ENCODE assay signal across 3 cellular contexts in the genomic region with DNA sequence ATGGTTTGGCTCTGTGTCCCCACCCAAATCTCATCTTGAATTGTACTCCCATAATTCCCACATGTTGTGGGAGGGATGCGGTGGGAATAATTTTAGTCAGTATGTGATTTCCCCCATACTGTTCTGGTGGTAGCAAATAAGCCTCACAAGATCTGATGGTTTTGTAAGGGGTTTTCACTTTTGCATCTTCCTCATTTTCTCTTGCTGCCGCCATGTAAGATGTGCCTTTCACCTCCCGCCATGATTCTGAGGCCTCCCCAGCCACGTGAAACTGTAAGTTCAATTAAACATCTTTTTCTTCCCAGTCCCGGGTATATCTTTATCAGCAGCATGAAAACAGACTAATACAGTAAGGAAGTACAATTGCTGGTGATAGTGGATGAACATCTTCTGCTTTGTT.
DNase-seq lines count a peak whose midpoint lies in the region; ATAC-seq, FAIRE-seq and TF ChIP-seq lines count a peak whose summit lies in the region.
"Not testable (repeated sequence)": the region's sequence is repeated elsewhere in the genome, so short reads cannot be mapped to it uniquely, and the experiment has no call there.

No MANE protein-coding gene starts in this region.

- not testable (repeated sequence) for H3K4me3 ChIP-seq in GM12878, K562, esophagus muscularis mucosa

- H3K36me3 ChIP-seq in GM12878 (ENCODE audit: control insufficient read depth in 2 of 2, insufficient read depth in 2 of 2, low read length in 1 of 2); K562 (ENCODE audit: control insufficient read depth, insufficient read depth, low read length); esophagus muscularis mucosa: not testable (repeated sequence)

- peak overlapping the region; percentile 2; the same call in 1 of the 2 replicates for H2AFZ ChIP-seq in GM12878 (ENCODE audit: control insufficient read depth, low read depth, low read length)
- H2AFZ ChIP-seq in K562 (ENCODE audit: low read depth, low read length): not testable (repeated sequence)

- TF ChIP-seq EP300 in GM12878 (IDR thresholded peaks at IDR 0.05; ENCODE audit: borderline replicate concordance in 1 of 2, control insufficient read depth in 1 of 2, low read depth in 2 of 2, low read length in 2 of 2); K562 (IDR thresholded peaks at IDR 0.05; ENCODE audit: low read length); esophagus muscularis mucosa (IDR thresholded peaks at IDR 0.05): not testable (repeated sequence)

- intact Hi-C loops in GM12878 (cut with micrococcal nuclease; ENCODE audit: unreplicated experiment); K562 (cut with micrococcal nuclease); esophagus muscularis mucosa (cut with DNase I): not testable (repeated sequence)

- not testable (repeated sequence) for FAIRE-seq in GM12878 (lab: Jason Lieb, UNC); K562 (lab: Jason Lieb, UNC)

- not testable (repeated sequence) for TF ChIP-seq RAD21 in GM12878 (IDR thresholded peaks at IDR 0.05; ENCODE audit: insufficient read depth, low read depth, low read length); K562 (CRISPR knock-in tag; conservative IDR thresholded peaks at IDR 0.05 in 1 of 2, IDR thresholded peaks at IDR 0.05 in 1 of 2)

- not testable (repeated sequence) for H3K9me1 ChIP-seq in K562 (ENCODE audit: control insufficient read depth, insufficient read depth, low read length)

- H3K4me1 ChIP-seq in GM12878 (ENCODE audit: control insufficient read depth, insufficient read depth, low read length): peaks cover 26% of the 10 kb centered on the region
- H3K4me1 ChIP-seq in K562 (replicated peaks in 1 of 2; ENCODE audit: control insufficient read depth in 2 of 2, insufficient read depth in 2 of 2, low read length in 2 of 2); esophagus muscularis mucosa: not testable (repeated sequence)

- not testable (repeated sequence) for H3K27me3 ChIP-seq in GM12878 (replicated peaks in 1 of 2; ENCODE audit: control insufficient read depth in 2 of 2, insufficient read depth in 2 of 2, low read length in 1 of 2); K562 (ENCODE audit: control insufficient read depth in 2 of 2, insufficient read depth in 2 of 2, low read length in 2 of 2); esophagus muscularis mucosa

- not testable (repeated sequence) for H4K20me1 ChIP-seq in GM12878 (ENCODE audit: control insufficient read depth, insufficient read depth); K562 (replicated peaks; ENCODE audit: control insufficient read depth, insufficient read depth, low read length)

- ATAC-seq in GM12878, K562: not testable (repeated sequence)

- not testable (repeated sequence) for DNase-seq in GM12878 (ENCODE audit: low read depth, low spot score); K562 (ENCODE audit: extremely low read depth in 1 of 4, low spot score in 3 of 4)
- peak; percentile 26 for DNase-seq in esophagus muscularis mucosa (ENCODE audit: extremely low spot score)

- not testable (repeated sequence) for H3K27ac ChIP-seq in GM12878 (ENCODE audit: control insufficient read depth, insufficient read depth); K562 (ENCODE audit: extremely low read depth, low read depth, low read length); esophagus muscularis mucosa (replicated peaks in 1 of 4)

- 86% methylated on average over 5 of the region's 5 CpGs for WGBS in GM12878 (ENCODE audit: insufficient coverage, insufficient replicate concordance, low lambda C conversion rate, missing lambda C conversion rate)
- 75% methylated on average over 5 of the region's 5 CpGs for WGBS in K562 (ENCODE audit: insufficient coverage, low coverage, missing lambda C conversion rate)
- 95% methylated on average over 5 of the region's 5 CpGs for WGBS in esophagus muscularis mucosa

- SMC1A ChIA-PET in GM12878 (lab: Charles Lee; ENCODE audit: uncharacterized antibody, unreplicated experiment): interaction anchor here (1.0 to 1.2 kb wide), 2 partner anchors 15 to 65 kb away, joined by 3 to 4 read pairs; no protein-coding TSS in a partner anchor

- not testable (repeated sequence) for H3K4me2 ChIP-seq in GM12878 (ENCODE audit: control insufficient read depth, insufficient read depth); K562 (ENCODE audit: insufficient read depth, low read length)

- in situ Hi-C loops in GM12878 (cut with MboI); K562 (cut with MboI): not testable (repeated sequence)

- peaks cover 16% of the 10 kb centered on the region for H3K9me3 ChIP-seq in GM12878 (replicated peaks; ENCODE audit: control insufficient read depth, insufficient read depth, low read length)
- H3K9me3 ChIP-seq in K562 (replicated peaks; ENCODE audit: control insufficient read depth, insufficient read depth, low read depth, low read length); esophagus muscularis mucosa: not testable (repeated sequence)

- POLR2A ChIA-PET in GM12878 (lab: Charles Lee): interaction anchor here (0.5 to 0.6 kb wide), 2 partner anchors 22 to 57 kb away, joined by 3 read pairs; no protein-coding TSS in a partner anchor
- POLR2A ChIA-PET in K562 (lab: Yijun Ruan, JAX): not testable (repeated sequence)

- BruUV-seq in GM12878 (replicated peaks; lab: Mats Ljungman, UMichigan); K562 (replicated peaks; lab: Mats Ljungman, UMichigan): not testable (repeated sequence)

- not testable (repeated sequence) for TF ChIP-seq CTCF in GM12878 (IDR thresholded peaks at IDR 0.05 in 2 of 3, conservative IDR thresholded peaks at IDR 0.05 in 1 of 3; ENCODE audit: control insufficient read depth in 2 of 3, extremely low read depth in 1 of 3, insufficient read depth in 1 of 3, low read depth in 3 of 3, low read length in 3 of 3); K562 (IDR thresholded peaks at IDR 0.05 in 2 of 3, conservative IDR thresholded peaks at IDR 0.05 in 1 of 3; ENCODE audit: insufficient read depth in 2 of 3, low read depth in 1 of 3, low read length in 3 of 3); esophagus muscularis mucosa (IDR thresholded peaks at IDR 0.05)

- not testable (repeated sequence) for H3K79me2 ChIP-seq in GM12878 (ENCODE audit: control insufficient read depth, insufficient read depth, low read length); K562 (ENCODE audit: control insufficient read depth, insufficient read depth, low read length)

- TF ChIP-seq POLR2A in GM12878 (IDR thresholded peaks at IDR 0.05; ENCODE audit: low read depth, low read length); K562 (conservative IDR thresholded peaks at IDR 0.05); esophagus muscularis mucosa (IDR thresholded peaks at IDR 0.05; ENCODE audit: low read depth): not testable (repeated sequence)

- H3K9ac ChIP-seq in GM12878 (ENCODE audit: control insufficient read depth, insufficient read depth, low read length); K562 (ENCODE audit: insufficient read depth in 1 of 2, low read depth in 2 of 2, low read length in 2 of 2): not testable (repeated sequence)

- RAD21 ChIA-PET in GM12878 (lab: Charles Lee; ENCODE audit: unreplicated experiment): interaction anchor here (0.7 to 1.4 kb wide), 2 partner anchors 22 to 71 kb away, joined by 3 to 5 read pairs; no protein-coding TSS in a partner anchor

- CTCF ChIA-PET in GM12878 (lab: Yijun Ruan, JAX): interaction anchor here (1.0 kb wide), 1 partner anchor 767 kb away, joined by 3 read pairs; no protein-coding TSS in a partner anchor
- CTCF ChIA-PET in K562 (lab: Yijun Ruan, JAX; ENCODE audit: low intra/inter-chr PET ratio): not testable (repeated sequence)

TF ChIP-seq in GM12878, 131 proteins besides CTCF, POLR2A, EP300 and RAD21:
- TF ChIP-seq, protein P1, sequence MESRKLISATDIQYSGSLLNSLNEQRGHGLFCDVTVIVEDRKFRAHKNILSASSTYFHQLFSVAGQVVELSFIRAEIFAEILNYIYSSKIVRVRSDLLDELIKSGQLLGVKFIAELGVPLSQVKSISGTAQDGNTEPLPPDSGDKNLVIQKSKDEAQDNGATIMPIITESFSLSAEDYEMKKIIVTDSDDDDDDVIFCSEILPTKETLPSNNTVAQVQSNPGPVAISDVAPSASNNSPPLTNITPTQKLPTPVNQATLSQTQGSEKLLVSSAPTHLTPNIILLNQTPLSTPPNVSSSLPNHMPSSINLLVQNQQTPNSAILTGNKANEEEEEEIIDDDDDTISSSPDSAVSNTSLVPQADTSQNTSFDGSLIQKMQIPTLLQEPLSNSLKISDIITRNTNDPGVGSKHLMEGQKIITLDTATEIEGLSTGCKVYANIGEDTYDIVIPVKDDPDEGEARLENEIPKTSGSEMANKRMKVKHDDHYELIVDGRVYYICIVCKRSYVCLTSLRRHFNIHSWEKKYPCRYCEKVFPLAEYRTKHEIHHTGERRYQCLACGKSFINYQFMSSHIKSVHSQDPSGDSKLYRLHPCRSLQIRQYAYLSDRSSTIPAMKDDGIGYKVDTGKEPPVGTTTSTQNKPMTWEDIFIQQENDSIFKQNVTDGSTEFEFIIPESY (IDR thresholded peaks at IDR 0.05): peak; percentile 90

TF ChIP-seq in K562, 482 proteins besides CTCF, POLR2A, EP300 and RAD21:
- TF ChIP-seq, protein P1 (CRISPR knock-in tag; IDR thresholded peaks at IDR 0.05): peak; percentile 95
- peak; percentile 53; the same call in 1 of the 2 replicates for TF ChIP-seq CC2D1A (IDR thresholded peaks at IDR 0.05)
